In the genomic region with DNA sequence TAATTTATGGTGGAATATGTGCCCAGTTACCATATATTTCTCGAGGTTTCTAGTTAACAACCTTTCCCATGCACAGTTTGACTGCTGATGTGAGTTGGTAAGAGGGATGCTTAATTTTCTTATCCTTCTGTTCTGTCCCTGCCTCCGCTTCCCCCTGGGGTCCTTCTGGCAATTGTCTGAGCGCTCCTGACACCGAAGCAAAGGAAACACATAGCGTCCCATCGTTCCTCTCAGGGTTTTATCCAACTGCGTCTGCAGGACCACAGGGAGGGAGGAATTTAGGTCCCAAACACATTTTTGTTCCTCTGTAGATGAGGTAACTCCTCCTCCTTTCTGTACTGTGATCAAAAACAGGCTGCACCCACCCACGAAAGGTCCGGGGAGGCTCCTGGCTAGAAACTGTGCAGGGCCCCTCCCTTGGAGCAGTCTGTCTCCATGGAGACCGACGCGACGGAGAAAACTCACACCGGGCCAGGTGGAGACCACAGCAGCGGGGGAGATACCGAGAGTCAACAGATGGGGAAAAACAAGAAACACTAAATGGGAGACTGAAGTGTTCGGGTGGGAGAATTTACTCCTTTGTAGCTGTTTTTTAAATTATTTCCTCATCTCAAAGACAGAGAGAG, we compare ENCODE assay signal across 8 cellular contexts.
DNase-seq lines count a peak whose midpoint lies in the region; ATAC-seq, FAIRE-seq and TF ChIP-seq lines count a peak whose summit lies in the region.

No MANE protein-coding gene starts in this region.

- H2AK5ac ChIP-seq in trophoblast cell (ENCODE audit: low read length): no peak overlapping the region

- no peaks in the 10 kb centered on the region for H3K79me2 ChIP-seq in trophoblast cell (ENCODE audit: control insufficient read depth, insufficient read depth, low read length, poor library complexity)

- H3K4me1 Mint-ChIP-seq in natural killer cell treated with Interleukin-12 subunit alpha and Interleukin-12 subunit beta and Interleukin-15 and Interleukin-18, amount 100 ng/mL, for 72 hours (ENCODE audit: low read depth in 2 of 2): no peaks in the 10 kb centered on the region

- no peaks in the 10 kb centered on the region for H3K36me3 Mint-ChIP-seq in natural killer cell treated with Interleukin-12 subunit alpha and Interleukin-12 subunit beta and Interleukin-15 and Interleukin-18, amount 100 ng/mL, for 72 hours

- no peak overlapping the region for H3K23ac ChIP-seq in trophoblast cell (ENCODE audit: low read length)

- H3K4me1 ChIP-seq in esophagus muscularis mucosa: peaks cover 15 to 23% (median 18%) of the 10 kb centered on the region in 4 donors
- H3K4me1 ChIP-seq in trophoblast cell (ENCODE audit: control insufficient read depth in 1 of 2, insufficient read depth in 2 of 2, low read length in 2 of 2): peaks cover 13 to 14% of the 10 kb centered on the region in 2 experiments

- peak overlapping the region; percentile 42 for H4K8ac ChIP-seq in trophoblast cell (ENCODE audit: low read depth, low read length)

- H2BK120ac ChIP-seq in trophoblast cell (ENCODE audit: insufficient read depth, low read length, poor library complexity): no peak overlapping the region

- FAIRE-seq in urothelium cell line (lab: Jason Lieb, UNC): no peak

- peak overlapping the region; percentile 48 to 57 (median 54) for H3K4me3 ChIP-seq in esophagus muscularis mucosa
- H3K4me3 ChIP-seq in trophoblast cell (ENCODE audit: low read depth, low read length): no peak overlapping the region

- no peak overlapping the region for H2BK5ac ChIP-seq in trophoblast cell (ENCODE audit: low read depth, low read length, poor library complexity)

- WGBS in esophagus muscularis mucosa: 15% methylated on average over 17 of the region's 17 CpGs
- no CpG with 5 or more reads among the region's 17 CpGs for WGBS in trophoblast cell (ENCODE audit: extremely low coverage, insufficient coverage, insufficient read length)

- no peak for ATAC-seq in natural killer cell treated with Interleukin-12 subunit alpha and Interleukin-12 subunit beta and Interleukin-15 and Interleukin-18, amount 100 ng/mL, for 72 hours

- peak overlapping the region; percentile 18 for H2BK12ac ChIP-seq in trophoblast cell (ENCODE audit: low read length)

- no peak overlapping the region for H4K91ac ChIP-seq in trophoblast cell (ENCODE audit: low read depth, low read length)

- TF ChIP-seq POLR2A in esophagus muscularis mucosa (IDR thresholded peaks at IDR 0.05; ENCODE audit: low read depth): no peak

- peak overlapping the region in 1 of 4 donors; percentile 11 for H3K27ac ChIP-seq in esophagus muscularis mucosa (replicated peaks in 1 of 4)
- peak overlapping the region; percentile 50 for H3K27ac ChIP-seq in trophoblast cell (ENCODE audit: low read depth, low read length)

- no peak overlapping the region for H3K9ac ChIP-seq in trophoblast cell (ENCODE audit: low read length)

- no peak overlapping the region for H2AFZ ChIP-seq in trophoblast cell (ENCODE audit: insufficient read depth, low read length, poor library complexity)

- intact Hi-C loops in esophagus muscularis mucosa (cut with DNase I): no loop called here

- DNase-seq in NCI-H2081 (lab: John Stamatoyannopoulos, UW) (peak; percentile 35 to 69), NCI-H2081 treated with DMSO at 0.1 percent for 48 hours (lab: John Stamatoyannopoulos, UW) (no peak), NCI-H2107 (lab: John Stamatoyannopoulos, UW) (peak; percentile 9), esophagus muscularis mucosa (ENCODE audit: extremely low spot score) (no peak), trophoblast cell (peak in 1 of 2 donors; percentile 48), midbrain (lab: John Stamatoyannopoulos, UW) (no peak), urothelium cell line (ENCODE audit: low spot score) (no peak)
- no peak for DNase-seq in natural killer cell treated with Interleukin-12 subunit alpha and Interleukin-12 subunit beta and Interleukin-15 and Interleukin-18, amount 100 ng/mL, for 72 hours (ENCODE audit: low spot score)

- H3K4me2 ChIP-seq in trophoblast cell (ENCODE audit: low read length): peak overlapping the region; percentile 63

- peaks cover 8% of the 10 kb centered on the region for H3K9me3 Mint-ChIP-seq in natural killer cell treated with Interleukin-12 subunit alpha and Interleukin-12 subunit beta and Interleukin-15 and Interleukin-18, amount 100 ng/mL, for 72 hours

- no peak overlapping the region for H3K4me3 Mint-ChIP-seq in natural killer cell treated with Interleukin-12 subunit alpha and Interleukin-12 subunit beta and Interleukin-15 and Interleukin-18, amount 100 ng/mL, for 72 hours

- H3K79me1 ChIP-seq in trophoblast cell (ENCODE audit: low read length): peaks cover 8% of the 10 kb centered on the region

- H4K12ac ChIP-seq in trophoblast cell (ENCODE audit: low read depth, low read length): no peak overlapping the region

- no peak overlapping the region for H3K14ac ChIP-seq in trophoblast cell (ENCODE audit: low read length)

- H3K18ac ChIP-seq in trophoblast cell (ENCODE audit: low read length): no peak overlapping the region

- H3K27me3 ChIP-seq in esophagus muscularis mucosa: no peaks in the 10 kb centered on the region
- no peaks in the 10 kb centered on the region for H3K27me3 ChIP-seq in trophoblast cell (ENCODE audit: insufficient read depth, low read length)

- no peaks in the 10 kb centered on the region for H3K27me3 Mint-ChIP-seq in natural killer cell treated with Interleukin-12 subunit alpha and Interleukin-12 subunit beta and Interleukin-15 and Interleukin-18, amount 100 ng/mL, for 72 hours

- H3K9me3 ChIP-seq in esophagus muscularis mucosa (no peaks in the 10 kb centered on the region), trophoblast cell (ENCODE audit: insufficient read depth, low read depth, low read length) (no peaks in the 10 kb centered on the region)

- no peak overlapping the region for H3K4ac ChIP-seq in trophoblast cell (ENCODE audit: low read depth, low read length)

- no peak for TF ChIP-seq EP300 in esophagus muscularis mucosa (IDR thresholded peaks at IDR 0.05)

- TF ChIP-seq CTCF in esophagus muscularis mucosa (IDR thresholded peaks at IDR 0.05): no peak

- no peak overlapping the region for H3K27ac Mint-ChIP-seq in natural killer cell treated with Interleukin-12 subunit alpha and Interleukin-12 subunit beta and Interleukin-15 and Interleukin-18, amount 100 ng/mL, for 72 hours

- H3K36me3 ChIP-seq in esophagus muscularis mucosa (no peaks in the 10 kb centered on the region), trophoblast cell (ENCODE audit: control insufficient read depth in 1 of 2, insufficient read depth in 2 of 2, low read length in 2 of 2) (no peaks in the 10 kb centered on the region)

Comparison
In these comparisons a context has a peak if more than half of its experiments do, and no peak if none do; other contexts are left out.
1. DNase-seq: peak in NCI-H2081 (2 of 2) and NCI-H2107 (single experiment); none in NCI-H2081 treated with DMSO at 0.1 percent for 48 hours (single experiment), esophagus muscularis mucosa (single experiment), midbrain (single experiment), natural killer cell treated with Interleukin-12 subunit alpha and Interleukin-12 subunit beta and Interleukin-15 and Interleukin-18, amount 100 ng/mL, for 72 hours (single experiment) and urothelium cell line (single experiment).